Comparison of ENCODE assay signal across 18 cellular contexts in the genomic region with DNA sequence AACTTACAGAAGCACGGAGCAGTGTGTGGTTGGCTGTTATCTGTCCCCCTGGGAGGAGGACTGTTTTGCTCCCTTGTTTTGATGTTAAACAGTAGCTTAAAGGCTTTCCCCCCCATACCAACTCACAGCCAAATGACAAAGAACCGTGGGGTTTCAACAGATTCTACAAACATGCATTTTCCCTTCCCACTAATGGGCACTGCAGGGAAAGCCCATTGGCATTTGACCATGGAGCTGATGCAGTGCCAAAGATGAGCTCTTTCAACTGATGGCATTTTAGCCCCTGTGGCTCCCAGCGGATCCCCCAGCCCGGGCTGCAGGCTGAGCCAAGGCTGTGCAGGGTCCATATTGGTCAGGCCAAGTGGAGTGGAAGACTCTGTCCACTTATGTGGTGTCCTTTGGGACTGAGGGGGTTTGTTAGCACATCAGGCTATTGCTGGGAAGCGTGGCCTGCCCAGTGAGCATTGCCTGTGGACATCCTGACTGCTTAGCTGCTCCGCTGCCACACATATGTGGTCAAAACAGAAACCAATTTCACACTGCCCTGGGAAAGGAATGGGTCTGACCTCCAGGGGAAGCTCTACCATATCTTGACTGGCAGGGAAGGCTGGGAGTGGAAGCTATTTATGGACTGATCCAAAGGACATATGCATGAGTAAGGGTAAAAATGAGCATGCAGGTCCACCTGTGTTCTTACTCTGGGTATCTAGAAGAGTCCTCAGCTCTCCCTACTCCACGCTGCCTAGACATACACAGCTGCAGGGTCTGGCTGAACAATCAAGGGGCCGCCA.
DNase-seq lines count a peak whose midpoint lies in the region; ATAC-seq and TF ChIP-seq lines count a peak whose summit lies in the region.
"Had no signal": no experiment of that assay in that cellular context is flagged by ENCODE, and none has a peak within 500 bp of the region (broad histone marks: within the 10 kb centered on the region; RNA-seq: fewer than 3 reads in every experiment).

No MANE protein-coding gene starts in this region.

- no peak overlapping the region for H4K8ac ChIP-seq in IMR-90 (ENCODE audit: low read depth in 2 of 2, low read length in 2 of 2)

- H4K20me1 ChIP-seq in IMR-90 (ENCODE audit: insufficient read depth, low read length): no peaks in the 10 kb centered on the region

- H3K14ac ChIP-seq in IMR-90 (replicated peaks; ENCODE audit: low read depth, low read length): no peak overlapping the region

- H3K36me3 Mint-ChIP-seq in endodermal cell (ENCODE audit: low read depth): no peaks in the 10 kb centered on the region
- peaks cover 34% of the 10 kb centered on the region for H3K36me3 Mint-ChIP-seq in Calu3 (ENCODE audit: insufficient read depth, unreplicated experiment)

- intact Hi-C loops in IMR-90 (cut with micrococcal nuclease): no loop called here
- intact Hi-C loops in Calu3 (cut with micrococcal nuclease; ENCODE audit: unreplicated experiment): no loop called here

- BruUV-seq in IMR-90 (replicated peaks; lab: Mats Ljungman, UMichigan) (no TSS peak), Calu3 (replicated peaks; lab: Mats Ljungman, UMichigan) (no TSS peak)

- peaks cover 6% of the 10 kb centered on the region; the same call in 1 of the 2 replicates for H3K4me1 ChIP-seq in IMR-90 (ENCODE audit: control insufficient read depth, insufficient read depth, low read length)
- peaks cover 15% of the 10 kb centered on the region for H3K4me1 ChIP-seq in endodermal cell (ENCODE audit: control insufficient read depth, insufficient read depth, low read length)
- H3K4me1 ChIP-seq in thoracic aorta (ENCODE audit: control insufficient read depth in 1 of 2, low read depth in 2 of 2): peaks cover 5 to 62% of the 10 kb centered on the region in 2 donors

- H3K4me3 Mint-ChIP-seq in endodermal cell (no peak overlapping the region), Calu3 (ENCODE audit: low read depth, unreplicated experiment) (no peak overlapping the region)
- H3K4me3 Mint-ChIP-seq: CD4-positive, alpha-beta T cell had no signal

- no peaks in the 10 kb centered on the region for H3K27me3 Mint-ChIP-seq in endodermal cell (ENCODE audit: insufficient read depth)
- no peaks in the 10 kb centered on the region for H3K27me3 Mint-ChIP-seq in Calu3 (ENCODE audit: unreplicated experiment)
- H3K27me3 Mint-ChIP-seq: CD4-positive, alpha-beta T cell had no signal

- peak overlapping the region; percentile 68 for H2AK9ac ChIP-seq in IMR-90 (replicated peaks; ENCODE audit: low read depth, low read length, poor library complexity)

- ATAC-seq in IMR-90 (ENCODE audit: low read depth) (no peak), thoracic aorta (ENCODE audit: insufficient number of reproducible peaks, low FRiP score, low read depth) (no peak), GM21515 (IDR thresholded peaks at IDR 0.05; ENCODE audit: unreplicated experiment) (no peak), HG02571 (IDR thresholded peaks at IDR 0.05; ENCODE audit: unreplicated experiment) (no peak)
- ATAC-seq: GM12878 had no signal

- 78% methylated on average over 2 of the region's 8 CpGs; no CpG with 5 or more reads in 1 of the 2 experiments for WGBS in IMR-90 (ENCODE audit: extremely low coverage in 2 of 2, insufficient read length in 1 of 2), 2 experiments
- 90 to 91% methylated on average over 3 to 8 of the region's 8 CpGs for WGBS in endodermal cell (ENCODE audit: insufficient coverage in 1 of 2, insufficient read length in 1 of 2), 2 experiments

- H3K27me3 ChIP-seq in IMR-90 (ENCODE audit: control insufficient read depth, insufficient read depth, low read length): no peaks in the 10 kb centered on the region
- H3K27me3 ChIP-seq in endodermal cell (ENCODE audit: control insufficient read depth, insufficient read depth, low read length, poor library complexity, severe bottlenecking): no peaks in the 10 kb centered on the region
- no peaks in the 10 kb centered on the region for H3K27me3 ChIP-seq in thoracic aorta (replicated peaks; ENCODE audit: insufficient read depth)
- H3K27me3 ChIP-seq: SJCRH30 had no signal

- H3K27ac ChIP-seq in IMR-90 (ENCODE audit: insufficient read depth, low read length): no peak overlapping the region
- H3K27ac ChIP-seq in endodermal cell (ENCODE audit: low read depth, low read length): no peak overlapping the region
- H3K27ac ChIP-seq in thoracic aorta: peak overlapping the region; percentile 59 to 71
- H3K27ac ChIP-seq: GM23248, SJCRH30 had no signal

- no peak overlapping the region for H3K9ac ChIP-seq in IMR-90 (ENCODE audit: low read depth, low read length)
- no peak overlapping the region for H3K9ac ChIP-seq in endodermal cell (ENCODE audit: extremely low read depth, low read length, poor library complexity, severe bottlenecking)
- H3K9ac ChIP-seq: GM23248 had no signal

- no peak overlapping the region for H2BK20ac ChIP-seq in IMR-90 (ENCODE audit: low read depth, low read length)

- CTCF ChIA-PET in IMR-90 (lab: Yijun Ruan, JAX) (no interaction called here), Calu3 (lab: Charles Lee) (no interaction called here)

- in situ Hi-C loops in IMR-90 (cut with MboI; ENCODE audit: low sequenced_read_pairs): loop anchor here (25.0 kb wide), 1 partner anchor 1474 kb away; no protein-coding TSS in a partner anchor

- H2AFZ ChIP-seq in IMR-90 (replicated peaks; ENCODE audit: low read length, poor library complexity): peak overlapping the region; percentile 26
- H2AFZ ChIP-seq: GM23248 had no signal

- TF ChIP-seq CTCF in IMR-90 (conservative IDR thresholded peaks at IDR 0.05; ENCODE audit: low read depth, low read length): no peak
- no peak for TF ChIP-seq CTCF in endodermal cell (conservative IDR thresholded peaks at IDR 0.05)
- no peak for TF ChIP-seq CTCF in thoracic aorta (IDR thresholded peaks at IDR 0.05)
- TF ChIP-seq CTCF in Calu3 (IDR thresholded peaks at IDR 0.05; ENCODE audit: unreplicated experiment): no peak

- no peak overlapping the region for H4K91ac ChIP-seq in IMR-90 (ENCODE audit: insufficient read depth, low read depth, low read length)

- no peak overlapping the region for H3K4ac ChIP-seq in IMR-90 (ENCODE audit: low read depth, low read length)

- peaks cover 20% of the 10 kb centered on the region for H3K9me1 ChIP-seq in IMR-90 (ENCODE audit: insufficient read depth, low read length)

- H3K9me3 Mint-ChIP-seq in endodermal cell (no peaks in the 10 kb centered on the region), Calu3 (ENCODE audit: low read depth, unreplicated experiment) (no peaks in the 10 kb centered on the region)
- H3K9me3 Mint-ChIP-seq: CD4-positive, alpha-beta T cell had no signal

- H2AK5ac ChIP-seq in IMR-90 (ENCODE audit: low read depth, low read length): no peak overlapping the region

- TF ChIP-seq POLR2A in IMR-90 (IDR thresholded peaks at IDR 0.05; ENCODE audit: low read depth, low read length): no peak

- dilution Hi-C loops in IMR-90 (cut with HindIII; ENCODE audit: low sequenced_read_pairs, unreplicated experiment): no loop called here

- no peak overlapping the region for H2BK5ac ChIP-seq in IMR-90 (ENCODE audit: low read depth, low read length, poor library complexity, severe bottlenecking)

- no peak overlapping the region for H3K18ac ChIP-seq in IMR-90 (ENCODE audit: low read depth, low read length)

- no peaks in the 10 kb centered on the region for H3K9me3 ChIP-seq in IMR-90 (ENCODE audit: control insufficient read depth, insufficient read depth, low read length)
- H3K9me3 ChIP-seq in endodermal cell (ENCODE audit: control insufficient read depth, low read length): no peaks in the 10 kb centered on the region
- H3K9me3 ChIP-seq in thoracic aorta: no peaks in the 10 kb centered on the region
- H3K9me3 ChIP-seq: SJCRH30 had no signal

- POLR2A ChIA-PET in IMR-90 (lab: Charles Lee; ENCODE audit: unreplicated experiment): no interaction called here

- H3K79me1 ChIP-seq in IMR-90 (ENCODE audit: low read depth in 1 of 2, low read length in 2 of 2): peaks cover 16 to 62% of the 10 kb centered on the region in 2 experiments

- H3K56ac ChIP-seq in IMR-90 (ENCODE audit: extremely low read depth, insufficient read depth, low read length): no peak overlapping the region

- no peak overlapping the region for H3K4me2 ChIP-seq in IMR-90 (ENCODE audit: low read depth, low read length)

- H3K27ac Mint-ChIP-seq in endodermal cell (peak overlapping the region; percentile 36), Calu3 (ENCODE audit: unreplicated experiment) (no peak overlapping the region)
- H3K27ac Mint-ChIP-seq: CD4-positive, alpha-beta T cell had no signal

- peaks cover 25% of the 10 kb centered on the region for H3K4me1 Mint-ChIP-seq in endodermal cell
- H3K4me1 Mint-ChIP-seq in Calu3 (ENCODE audit: low read depth, unreplicated experiment): peaks cover 22% of the 10 kb centered on the region

- H3K23ac ChIP-seq in IMR-90 (ENCODE audit: low read depth, low read length): no peak overlapping the region; the same call in 1 of the 2 replicates

- H3K4me3 ChIP-seq in IMR-90 (ENCODE audit: insufficient read depth, low read depth, low read length): no peak overlapping the region
- H3K4me3 ChIP-seq in endodermal cell (ENCODE audit: low read length): no peak overlapping the region
- no peak overlapping the region for H3K4me3 ChIP-seq in thoracic aorta
- H3K4me3 ChIP-seq: GM12878, GM23248, SJCRH30 had no signal

- DNase-seq in IMR-90 (no peak), endodermal cell (no peak), myocyte (ENCODE audit: low read depth) (peak; percentile 69), thoracic aorta (ENCODE audit: low spot score) (no peak), Calu3 (no peak)
- DNase-seq: CD4-positive, alpha-beta T cell; DMS79; GM23248; HCEC 1CT; KBM-7; NCI-H1417 treated with DMSO at 0.1 percent for 48 hours; NCI-H2171; NCI-H446; NCI-H69; SJCRH30 had no signal

- peaks cover 64% of the 10 kb centered on the region for H3K36me3 ChIP-seq in IMR-90 (ENCODE audit: control insufficient read depth, insufficient read depth, low read length)
- H3K36me3 ChIP-seq in endodermal cell (ENCODE audit: control insufficient read depth, insufficient read depth, low read length): no peaks in the 10 kb centered on the region
- H3K36me3 ChIP-seq in thoracic aorta: peaks cover 80% of the 10 kb centered on the region
- H3K36me3 ChIP-seq: SJCRH30 had no signal

- no peak overlapping the region for H4K5ac ChIP-seq in IMR-90 (ENCODE audit: low read depth, low read length)

- no peak overlapping the region for H2BK15ac ChIP-seq in IMR-90 (ENCODE audit: low read depth, low read length)

- H2BK120ac ChIP-seq in IMR-90 (ENCODE audit: low read depth, low read length): no peak overlapping the region

- TF ChIP-seq RAD21 in IMR-90 (IDR thresholded peaks at IDR 0.05; ENCODE audit: low read length): no peak

TF ChIP-seq in IMR-90, 13 proteins besides CTCF, POLR2A, EP300 and RAD21 (continues in another document):
- TF ChIP-seq RCOR1 (IDR thresholded peaks at IDR 0.05; ENCODE audit: insufficient replicate concordance, low read length): no peak
- no peak for TF ChIP-seq MAZ (IDR thresholded peaks at IDR 0.05; ENCODE audit: borderline replicate concordance, low read depth, low read length)
- TF ChIP-seq FOS (IDR thresholded peaks at IDR 0.05; ENCODE audit: low read depth, low read length): no peak
- no peak for TF ChIP-seq MAFK (IDR thresholded peaks at IDR 0.05; ENCODE audit: low read depth, low read length)
- no peak for TF ChIP-seq CHD1 (IDR thresholded peaks at IDR 0.05; ENCODE audit: low read depth, low read length)
- no peak for TF ChIP-seq SMC3 (IDR thresholded peaks at IDR 0.05; ENCODE audit: low read depth, low read length)

Comparison
In these comparisons a context has a peak if more than half of its experiments do, and no peak if none do; other contexts are left out.
1. H3K27ac ChIP-seq: peak in thoracic aorta (2 of 2); none in IMR-90 (single experiment) and endodermal cell (single experiment).